Comparison of ENCODE assay signal across 13 cellular contexts in genomic region chr4:185192059-185192458, GRCh38. TPM values are rescaled to one million over a fixed set of nuclear protein-coding genes. Genes with fewer than 3 reads are reported as not detected.
DNase-seq lines count a peak whose midpoint lies in the region; ATAC-seq and TF ChIP-seq lines count a peak whose summit lies in the region.
"Had no signal": no experiment of that assay in that cellular context is flagged by ENCODE, and none has a peak within 500 bp of the region (broad histone marks: within the 10 kb centered on the region; RNA-seq: fewer than 3 reads in every experiment).

No MANE protein-coding gene starts in this region.

- H2BK15ac ChIP-seq in mesenchymal stem cell (ENCODE audit: low read depth, poor library complexity, severe bottlenecking) = no peak overlapping the region

- no peak overlapping the region for H2BK5ac ChIP-seq in mesenchymal stem cell (ENCODE audit: low read depth, low read length, poor library complexity, severe bottlenecking)

- TF ChIP-seq CTCF in activated B cell treated with CpG ODN at 0.5 μM for 24 hours (IDR thresholded peaks at IDR 0.05) = no peak
- no peak for TF ChIP-seq CTCF in left ventricle myocardium inferior (IDR thresholded peaks at IDR 0.05; ENCODE audit: borderline replicate concordance)

- H3K4me3 ChIP-seq in left ventricle myocardium inferior (no peak overlapping the region), mesenchymal stem cell (ENCODE audit: insufficient read depth in 1 of 2, low read depth in 1 of 2, low read length in 2 of 2) (no peak overlapping the region)

- H3K36me3 ChIP-seq in left ventricle myocardium inferior = peaks cover 33% of the 10 kb centered on the region
- H3K36me3 ChIP-seq in mesenchymal stem cell (ENCODE audit: control insufficient read depth in 1 of 2, insufficient read depth in 2 of 2, low read depth in 1 of 2, low read length in 2 of 2) = peaks cover 4 to 45% of the 10 kb centered on the region in 2 experiments

- no peak overlapping the region for H4K8ac ChIP-seq in mesenchymal stem cell (ENCODE audit: low read length)

- no peak overlapping the region for H4K91ac ChIP-seq in mesenchymal stem cell (ENCODE audit: low read length)

- H3K9me3 ChIP-seq in left ventricle myocardium inferior (replicated peaks) (no peaks in the 10 kb centered on the region), mesenchymal stem cell (ENCODE audit: control insufficient read depth, low read length) (no peaks in the 10 kb centered on the region)

- H3K27me3 ChIP-seq in left ventricle myocardium inferior (ENCODE audit: low read depth) (no peaks in the 10 kb centered on the region), mesenchymal stem cell (ENCODE audit: control insufficient read depth in 1 of 2, insufficient read depth in 1 of 2, low read length in 2 of 2) (no peaks in the 10 kb centered on the region)

- H3K36me3 Mint-ChIP-seq in activated B cell treated with CpG ODN at 0.5 μM for 24 hours (ENCODE audit: low read depth) = peaks cover 27% of the 10 kb centered on the region

- POLR2A ChIA-PET in activated B cell treated with CpG ODN at 0.5 μM for 24 hours (lab: Charles Lee) = interaction anchor here (0.6 kb wide), 1 partner anchor 258 kb away, joined by 3 read pairs; no protein-coding TSS in a partner anchor

- H3K4me1 ChIP-seq in left ventricle myocardium inferior (peaks cover 10% of the 10 kb centered on the region), mesenchymal stem cell (ENCODE audit: control insufficient read depth, insufficient read depth, low read depth, low read length) (no peaks in the 10 kb centered on the region)

- no peak overlapping the region for H3K14ac ChIP-seq in mesenchymal stem cell (ENCODE audit: low read length in 2 of 2)

- peaks cover 35% of the 10 kb centered on the region for H3K4me1 Mint-ChIP-seq in activated B cell treated with CpG ODN at 0.5 μM for 24 hours

- peak overlapping the region; percentile 13 for H3K27ac Mint-ChIP-seq in activated B cell treated with CpG ODN at 0.5 μM for 24 hours
- H3K27ac Mint-ChIP-seq: nephron progenitor cell had no signal

- no peak overlapping the region for H3K9ac ChIP-seq in mesenchymal stem cell (ENCODE audit: low read length)

- no peak overlapping the region for H2BK12ac ChIP-seq in mesenchymal stem cell (ENCODE audit: low read length in 2 of 2)

- no peak overlapping the region for H3K4ac ChIP-seq in mesenchymal stem cell (ENCODE audit: low read depth in 1 of 2, low read length in 2 of 2)

- peak overlapping the region; percentile 3 for H3K4me3 Mint-ChIP-seq in activated B cell treated with CpG ODN at 0.5 μM for 24 hours
- H3K4me3 Mint-ChIP-seq: nephron progenitor cell had no signal

- no peak overlapping the region for H3K18ac ChIP-seq in mesenchymal stem cell (ENCODE audit: low read depth in 1 of 2, low read length in 2 of 2)

- H3K4me2 ChIP-seq in mesenchymal stem cell (ENCODE audit: low read length, poor library complexity, severe bottlenecking) = no peak overlapping the region

- peaks cover 18% of the 10 kb centered on the region for H3K79me1 ChIP-seq in mesenchymal stem cell (replicated peaks; ENCODE audit: low read length, poor library complexity, severe bottlenecking)

- H3K23ac ChIP-seq in mesenchymal stem cell (ENCODE audit: low read length in 2 of 2) = no peak overlapping the region

- no peak overlapping the region for H3K27ac ChIP-seq in left ventricle myocardium inferior (replicated peaks)
- no peak overlapping the region for H3K27ac ChIP-seq in mesenchymal stem cell (ENCODE audit: low read length, poor library complexity, severe bottlenecking)

- no peaks in the 10 kb centered on the region for H3K27me3 Mint-ChIP-seq in activated B cell treated with CpG ODN at 0.5 μM for 24 hours

- peak; percentile 48 for ATAC-seq in GM18873 (IDR thresholded peaks at IDR 0.05; ENCODE audit: low FRiP score, unreplicated experiment)
- peak; percentile 82 for ATAC-seq in GM21526 (IDR thresholded peaks at IDR 0.05; ENCODE audit: low FRiP score, unreplicated experiment)
- peak; percentile 96 for ATAC-seq in HG03066 (IDR thresholded peaks at IDR 0.05; ENCODE audit: low read depth, unreplicated experiment)
- peak; percentile 61 for ATAC-seq in activated B cell treated with CpG ODN at 0.5 μM for 24 hours (ENCODE audit: low read depth)
- ATAC-seq: PC-3 had no signal

- no peaks in the 10 kb centered on the region for H3K9me3 Mint-ChIP-seq in activated B cell treated with CpG ODN at 0.5 μM for 24 hours
- H3K9me3 Mint-ChIP-seq: nephron progenitor cell had no signal

- DNase-seq in activated B cell treated with CpG ODN at 0.5 μM for 24 hours (no peak), left ventricle myocardium inferior (no peak), NCI-H510A (lab: John Stamatoyannopoulos, UW) (no peak), mesenchymal stem cell (no peak)
- DNase-seq in stimulated activated CD4-positive, alpha-beta T cell treated with anti-CD3 and anti-CD28 coated beads, Interleukin-4, amount 100 ng/mL, for 24 hours = no peak
- DNase-seq: central memory CD4-positive, alpha-beta T cell; NCI-H1417; nephron progenitor cell; PC-3; stimulated activated naive CD4-positive, alpha-beta T cell treated with Interleukin-2 at 50 U/mL for 16 hours had no signal

- H2AK5ac ChIP-seq in mesenchymal stem cell (ENCODE audit: low read length, severe bottlenecking) = no peak overlapping the region

- CTCF ChIA-PET in activated B cell treated with CpG ODN at 0.5 μM for 24 hours (lab: Charles Lee) = no interaction called here

- no peak overlapping the region for H2AFZ ChIP-seq in mesenchymal stem cell (ENCODE audit: low read depth, low read length)

- no CpG with 5 or more reads among the region's 1 CpG for WGBS in mesenchymal stem cell

- intact Hi-C loops in activated B cell treated with CpG ODN at 0.5 μM for 24 hours (cut with micrococcal nuclease) (loop anchor here (1.0 kb wide), 1 partner anchor 11 kb away; the partner anchor contains the start of gene CFAP97), left ventricle myocardium inferior (cut with micrococcal nuclease) (no loop called here)

- no peak overlapping the region for H2BK120ac ChIP-seq in mesenchymal stem cell (ENCODE audit: low read depth, low read length)

RNA-seq across cellular contexts. Expression of gene CFAP97, which starts 11.7 kb away (rescaled TPM):
- total RNA-seq in activated B cell treated with CpG ODN at 0.5 μM for 24 hours (42.6 and 44.1 TPM in 2 replicates), left ventricle myocardium inferior (11.7 TPM)
- polyA plus RNA-seq in mesenchymal stem cell (2013, experiment 1 of 2) = 32.2 TPM
- polyA plus RNA-seq in mesenchymal stem cell (2013, experiment 2 of 2) = 30.9 TPM

RNA-seq across cellular contexts. Expression of gene SNX25, which starts 17.3 kb away (rescaled TPM):
- total RNA-seq in activated B cell treated with CpG ODN at 0.5 μM for 24 hours (53.1 and 53.7 TPM in 2 replicates), left ventricle myocardium inferior (10.8 TPM)
- 12.1 TPM for polyA plus RNA-seq in mesenchymal stem cell (2013, experiment 1 of 2)
- polyA plus RNA-seq in mesenchymal stem cell (2013, experiment 2 of 2) = 13.1 TPM

RNA-seq across cellular contexts. Expression of gene SLC25A4, which starts 49.0 kb away (rescaled TPM):
- total RNA-seq in activated B cell treated with CpG ODN at 0.5 μM for 24 hours (8.9 and 9.4 TPM in 2 replicates), left ventricle myocardium inferior (2,250 TPM)
- polyA plus RNA-seq in mesenchymal stem cell (2013, experiment 1 of 2) = 4.7 TPM
- 5.0 TPM for polyA plus RNA-seq in mesenchymal stem cell (2013, experiment 2 of 2)

Comparison
In these comparisons a context has a peak if more than half of its experiments do, and no peak if none do; other contexts are left out.
1. RNA of gene SLC25A4, which starts 49.0 kb away (total RNA-seq): 2,250 TPM in left ventricle myocardium inferior (single experiment); 8.9 to 9.4 TPM in activated B cell treated with CpG ODN at 0.5 μM for 24 hours; every median in the first group is over 100 times any median in the second.
2. Peak in every context shown above with its lines, with median percentiles within 50 percentile points of each other: ATAC-seq.